ENCODE assay signal across 8 cellular contexts in genomic region chr1:3910769-3911520, GRCh38. TPM values are rescaled to one million over a fixed set of nuclear protein-coding genes. Genes with fewer than 3 reads are reported as not detected.
DNase-seq lines count a peak whose midpoint lies in the region; ATAC-seq, FAIRE-seq and TF ChIP-seq lines count a peak whose summit lies in the region.

No MANE protein-coding gene starts in this region.

- POLR2A ChIA-PET in Panc1 (lab: Charles Lee): no interaction called here

- H3K4me3 Mint-ChIP-seq in activated T-helper 17 cell treated with anti-CD3 and anti-CD28 coated beads, Interleukin-2, amount 50 U/mL, for 72 hours: no peak overlapping the region

- FAIRE-seq in HTR-8/SVneo (lab: Jason Lieb, UNC) (peak; percentile 13), frontal cortex (lab: Jason Lieb, UNC) (no peak), pancreas (lab: Jason Lieb, UNC) (no peak)

- no peaks in the 10 kb centered on the region for H3K36me3 Mint-ChIP-seq in activated T-helper 17 cell treated with anti-CD3 and anti-CD28 coated beads, Interleukin-2, amount 50 U/mL, for 72 hours (ENCODE audit: low read depth)

- no TSS peak for BruUV-seq in Panc1 (replicated peaks; lab: Mats Ljungman, UMichigan)

- no peak for TF ChIP-seq POLR2A in transverse colon (IDR thresholded peaks at IDR 0.05)

- peak; percentile 50 for DNase-seq in EH (ENCODE audit: low read depth)
- peak; percentile 74 for DNase-seq in HTR-8/SVneo (ENCODE audit: insufficient read length, low spot score)
- no peak for DNase-seq in Panc1 (ENCODE audit: low read depth, low spot score)
- DNase-seq in frontal cortex (ENCODE audit: low spot score in 2 of 2): peak; percentile 58 to 85
- DNase-seq in pancreas: peak; percentile 67 to 94 (median 84)
- DNase-seq in transverse colon: peak; percentile 82

- no peak overlapping the region for H3K27ac Mint-ChIP-seq in activated T-helper 17 cell treated with anti-CD3 and anti-CD28 coated beads, Interleukin-2, amount 50 U/mL, for 72 hours

- H3K9me3 Mint-ChIP-seq in activated T-helper 17 cell treated with anti-CD3 and anti-CD28 coated beads, Interleukin-2, amount 50 U/mL, for 72 hours: no peaks in the 10 kb centered on the region

- no peaks in the 10 kb centered on the region for H3K27me3 Mint-ChIP-seq in activated T-helper 17 cell treated with anti-CD3 and anti-CD28 coated beads, Interleukin-2, amount 50 U/mL, for 72 hours

- H3K4me3 ChIP-seq in Panc1 (ENCODE audit: low read depth in 2 of 2, low read length in 2 of 2): peak overlapping the region in 1 of 2 experiments; percentile 16; a peak in 1 of 4 replicates
- peak overlapping the region in 1 of 4 donors; percentile 19 for H3K4me3 ChIP-seq in pancreas
- no peak overlapping the region for H3K4me3 ChIP-seq in transverse colon

- 3 to 8% methylated on average over 27 to 33 of the region's 33 CpGs for WGBS in pancreas, 2 donors
- WGBS in transverse colon (ENCODE audit: low coverage in 1 of 2), 2 donors: 21% methylated on average over 28 of the region's 33 CpGs; no CpG with 5 or more reads in 1 of the 2 donors

- H3K27ac ChIP-seq in Panc1 (ENCODE audit: low read length) (no peak overlapping the region), pancreas (no peak overlapping the region), transverse colon (no peak overlapping the region)

- H3K4me1 ChIP-seq in Panc1 (ENCODE audit: control insufficient read depth, insufficient read depth, low read length): peaks cover 6% of the 10 kb centered on the region; the same call in 1 of the 2 replicates
- H3K4me1 ChIP-seq in pancreas: no peaks in the 10 kb centered on the region
- H3K4me1 ChIP-seq in transverse colon: peaks cover 0 to 2% (median 0%) of the 10 kb centered on the region in 4 donors

- H3K36me3 ChIP-seq in Panc1 (ENCODE audit: control insufficient read depth, insufficient read depth, low read length) (no peaks in the 10 kb centered on the region), pancreas (no peaks in the 10 kb centered on the region), transverse colon (no peaks in the 10 kb centered on the region)

- CTCF ChIA-PET in Panc1 (lab: Charles Lee): interaction anchor here (0.7 kb wide), 1 partner anchor 26 kb away, joined by 3 read pairs; no protein-coding TSS in a partner anchor

- ATAC-seq in Panc1 (peak; percentile 91), pancreas (peak; percentile 90 to 98 (median 96)), GM18519 (IDR thresholded peaks at IDR 0.05; ENCODE audit: low FRiP score, unreplicated experiment) (no peak)
- ATAC-seq in activated T-helper 17 cell treated with anti-CD3 and anti-CD28 coated beads, Interleukin-2, amount 50 U/mL, for 72 hours (replicated peaks): peak; percentile 76

- H3K4me1 Mint-ChIP-seq in activated T-helper 17 cell treated with anti-CD3 and anti-CD28 coated beads, Interleukin-2, amount 50 U/mL, for 72 hours: peaks cover 2% of the 10 kb centered on the region

- intact Hi-C loops in Panc1 (cut with micrococcal nuclease; ENCODE audit: unreplicated experiment): loop anchor here (10.0 kb wide), 1 partner anchor 144 kb away; no protein-coding TSS in a partner anchor
- intact Hi-C loops in pancreas (cut with DNase I): loop anchor here in 1 of 3 donors (10.0 kb wide), 1 partner anchor 1834 kb away; no protein-coding TSS in a partner anchor
- intact Hi-C loops in transverse colon (cut with DNase I; ENCODE audit: low total_unique reads): no loop called here

- TF ChIP-seq CTCF in Panc1 (IDR thresholded peaks at IDR 0.05) (peak; percentile 91), pancreas (IDR thresholded peaks at IDR 0.05) (peak; percentile 60 to 76 (median 72)), transverse colon (IDR thresholded peaks at IDR 0.05) (peak; percentile 60 to 77 (median 75))

- in situ Hi-C loops in Panc1 (cut with HindIII; ENCODE audit: low pct_unique_long_range_greater_than_20kb, low sequenced_read_pairs) (no loop called here), transverse colon (cut with MboI; ENCODE audit: low pct_ligation_motif_present in 1 of 4, low pct_unique_long_range_greater_than_20kb in 1 of 4, low sequenced_read_pairs in 3 of 4) (no loop called here)

- H3K27me3 ChIP-seq in Panc1 (ENCODE audit: control insufficient read depth, insufficient read depth, low read length) (no peaks in the 10 kb centered on the region), pancreas (no peaks in the 10 kb centered on the region), transverse colon (no peaks in the 10 kb centered on the region)

- TF ChIP-seq EP300 in transverse colon (IDR thresholded peaks at IDR 0.05; ENCODE audit: low read depth): no peak

- no peaks in the 10 kb centered on the region for H3K9me3 ChIP-seq in Panc1 (ENCODE audit: control insufficient read depth, insufficient read depth, low read depth, low read length)
- H3K9me3 ChIP-seq in pancreas: no peaks in the 10 kb centered on the region
- no peaks in the 10 kb centered on the region for H3K9me3 ChIP-seq in transverse colon

RNA-seq across cellular contexts. Expression of gene C1orf174, which starts 10.9 kb away (rescaled TPM):
- total RNA-seq in Panc1 (2021; ENCODE audit: unreplicated experiment) (41.2 TPM), frontal cortex (23.6 TPM), pancreas (10 to 100 TPM in 1 of 6 donors, 1 to 10 TPM in 5; 6.7 to 11.6 (median 9.0) TPM), transverse colon (10 to 100 TPM; 23.5 to 45.4 (median 36.6) TPM)
- 25.0 TPM for polyA plus RNA-seq in Panc1 (2012; ENCODE audit: insufficient read length)
- total RNA-seq in activated T-helper 17 cell treated with anti-CD3 and anti-CD28 coated beads, Interleukin-2, amount 50 U/mL, for 72 hours: 10 to 100 TPM; 25.1 to 33.2 TPM
- 10 to 100 TPM in 1 of 2 donors, 1 to 10 TPM in 1; 9.0 to 11.4 TPM for polyA plus RNA-seq in pancreas

RNA-seq across cellular contexts. Expression of gene DFFB, which starts 53.7 kb away (rescaled TPM):
- 3.0 TPM for total RNA-seq in Panc1 (2021; ENCODE audit: unreplicated experiment)
- polyA plus RNA-seq in Panc1 (2012; ENCODE audit: insufficient read length): 3.0 TPM
- 10 to 100 TPM; 13.0 to 18.5 TPM for total RNA-seq in activated T-helper 17 cell treated with anti-CD3 and anti-CD28 coated beads, Interleukin-2, amount 50 U/mL, for 72 hours
- 11.0 TPM for total RNA-seq in frontal cortex
- total RNA-seq in pancreas: 1 to 10 TPM; 3.3 to 6.4 (median 4.3) TPM
- polyA plus RNA-seq in pancreas: 1 to 10 TPM; 7.3 to 8.6 TPM
- total RNA-seq in transverse colon: 10 to 100 TPM in 2 of 4 donors, 1 to 10 TPM in 1, not detected in 1; 7.4 to 18.3 (median 15.7) TPM

RNA-seq across cellular contexts. Expression of gene CEP104, which starts 53.9 kb away (rescaled TPM):
- total RNA-seq in Panc1 (2021; ENCODE audit: unreplicated experiment) (52.0 TPM), frontal cortex (21.6 TPM), pancreas (10 to 100 TPM; 22.6 to 37.7 (median 26.4) TPM), transverse colon (10 to 100 TPM; 34.4 to 57.7 (median 43.5) TPM)
- polyA plus RNA-seq in Panc1 (2012; ENCODE audit: insufficient read length): 45.1 TPM
- total RNA-seq in activated T-helper 17 cell treated with anti-CD3 and anti-CD28 coated beads, Interleukin-2, amount 50 U/mL, for 72 hours: 10 to 100 TPM; 17.8 to 39.4 TPM
- 10 to 100 TPM in 1 of 2 donors, 1 to 10 TPM in 1; 9.2 to 10.3 TPM for polyA plus RNA-seq in pancreas
